8 cellular contexts compared by ENCODE assay signal in genomic region chr9:93453047-93453914, GRCh38. TPM values are rescaled to one million over a fixed set of nuclear protein-coding genes. Genes with fewer than 3 reads are reported as not detected.
DNase-seq lines count a peak whose midpoint lies in the region; ATAC-seq and TF ChIP-seq lines count a peak whose summit lies in the region.

Gene FAM120AOS (minus strand): TSS chr9:93453581. CDS start chr9:93452709, 872 bp downstream.

- DNase-seq in ACHN = peak; percentile 90
- DNase-seq in NCI-H2227 treated with DMSO at 0.1 percent for 48 hours (lab: John Stamatoyannopoulos, UW) = peak; percentile 84
- DNase-seq in activated B cell treated with CpG ODN at 0.5 μM for 24 hours = peak; percentile 68
- peak; percentile 24 to 97 (median 91) for DNase-seq in caudate nucleus (lab: John Stamatoyannopoulos, UW)
- DNase-seq in immature natural killer cell = peak; percentile 85 to 86 (median 85)
- peak; percentile 85 for DNase-seq in smooth muscle cell of the brain vasculature (ENCODE audit: low read depth, low spot score)

- POLR2A ChIA-PET in activated B cell treated with CpG ODN at 0.5 μM for 24 hours (lab: Charles Lee) = interaction anchor here (0.6 to 4.7 kb wide), 12 partner anchors 9 to 783 kb away, joined by 3 to 47 read pairs (median 4); partner anchors contain the start of genes IPPK and NINJ1

- peak within 1 kb of the TSS; percentile 77 for H3K27ac ChIP-seq in caudate nucleus (ENCODE audit: low read depth, low read length)

- H3K36me3 Mint-ChIP-seq in activated B cell treated with CpG ODN at 0.5 μM for 24 hours (ENCODE audit: low read depth) (peaks cover 21% of the 10 kb centered on the region), immature natural killer cell (peaks cover 0 to 3% (median 0%) of the 10 kb centered on the region in 3 donors)

- TF ChIP-seq CTCF in activated B cell treated with CpG ODN at 0.5 μM for 24 hours (IDR thresholded peaks at IDR 0.05) = no peak

- in situ Hi-C loops in ACHN (cut with HindIII; ENCODE audit: low pct_ligation_motif_present, low pct_unique_long_range_greater_than_20kb, low sequenced_read_pairs) = no loop called here

- intact Hi-C loops in activated B cell treated with CpG ODN at 0.5 μM for 24 hours (cut with micrococcal nuclease) = loop anchor here (1.0 to 10.0 kb wide), 9 partner anchors 52 to 1338 kb away; partner anchors contain the start of genes BICD2, CARD19, NINJ1 and SPTLC1

- peak within 1 kb of the TSS; percentile 97 for H3K27ac Mint-ChIP-seq in activated B cell treated with CpG ODN at 0.5 μM for 24 hours
- H3K27ac Mint-ChIP-seq in immature natural killer cell = peak within 1 kb of the TSS; percentile 88 to 100 (median 94)

- H3K27me3 Mint-ChIP-seq in activated B cell treated with CpG ODN at 0.5 μM for 24 hours (no peaks in the 10 kb centered on the region), immature natural killer cell (ENCODE audit: low read depth in 3 of 3) (peaks cover 3 to 15% (median 11%) of the 10 kb centered on the region in 3 donors)

- H3K4me1 Mint-ChIP-seq in activated B cell treated with CpG ODN at 0.5 μM for 24 hours (peaks cover 56% of the 10 kb centered on the region), immature natural killer cell (peaks cover 54 to 75% of the 10 kb centered on the region in 2 donors)

- peak; percentile 56 for ATAC-seq in GM18873 (IDR thresholded peaks at IDR 0.05; ENCODE audit: low FRiP score, unreplicated experiment)
- ATAC-seq in HG03139 (IDR thresholded peaks at IDR 0.05; ENCODE audit: unreplicated experiment) = peak; percentile 53
- ATAC-seq in activated B cell treated with CpG ODN at 0.5 μM for 24 hours (ENCODE audit: low read depth) = peak; percentile 74

- H3K4me3 Mint-ChIP-seq in activated B cell treated with CpG ODN at 0.5 μM for 24 hours (peak within 1 kb of the TSS; percentile 96), immature natural killer cell (peak within 1 kb of the TSS; percentile 89 to 97 (median 91))

- no peaks in the 10 kb centered on the region for H3K9me3 Mint-ChIP-seq in activated B cell treated with CpG ODN at 0.5 μM for 24 hours
- H3K9me3 Mint-ChIP-seq in immature natural killer cell = no peaks in the 10 kb centered on the region

- CTCF ChIA-PET in activated B cell treated with CpG ODN at 0.5 μM for 24 hours (lab: Charles Lee) = interaction anchor here (0.8 to 2.0 kb wide), 5 partner anchors 10 to 344 kb away, joined by 3 to 7 read pairs (median 4); no protein-coding TSS in a partner anchor

RNA-seq across cellular contexts. Expression of gene FAM120AOS, which starts in this region (rescaled TPM):
- total RNA-seq in activated B cell treated with CpG ODN at 0.5 μM for 24 hours = 35.8 and 39.0 TPM in 2 replicates
- polyA plus RNA-seq in immature natural killer cell = 100 to 1,000 TPM in 1 of 3 donors, 10 to 100 TPM in 2; 52.5 to 109 (median 67.4) TPM

Comparison
In these comparisons a context has a peak if more than half of its experiments do, and no peak if none do; other contexts are left out.
1. Peak in every context shown above with its lines: DNase-seq, ATAC-seq and H3K27ac ChIP-seq.